9 cellular contexts compared by ENCODE assay signal in the genomic region with DNA sequence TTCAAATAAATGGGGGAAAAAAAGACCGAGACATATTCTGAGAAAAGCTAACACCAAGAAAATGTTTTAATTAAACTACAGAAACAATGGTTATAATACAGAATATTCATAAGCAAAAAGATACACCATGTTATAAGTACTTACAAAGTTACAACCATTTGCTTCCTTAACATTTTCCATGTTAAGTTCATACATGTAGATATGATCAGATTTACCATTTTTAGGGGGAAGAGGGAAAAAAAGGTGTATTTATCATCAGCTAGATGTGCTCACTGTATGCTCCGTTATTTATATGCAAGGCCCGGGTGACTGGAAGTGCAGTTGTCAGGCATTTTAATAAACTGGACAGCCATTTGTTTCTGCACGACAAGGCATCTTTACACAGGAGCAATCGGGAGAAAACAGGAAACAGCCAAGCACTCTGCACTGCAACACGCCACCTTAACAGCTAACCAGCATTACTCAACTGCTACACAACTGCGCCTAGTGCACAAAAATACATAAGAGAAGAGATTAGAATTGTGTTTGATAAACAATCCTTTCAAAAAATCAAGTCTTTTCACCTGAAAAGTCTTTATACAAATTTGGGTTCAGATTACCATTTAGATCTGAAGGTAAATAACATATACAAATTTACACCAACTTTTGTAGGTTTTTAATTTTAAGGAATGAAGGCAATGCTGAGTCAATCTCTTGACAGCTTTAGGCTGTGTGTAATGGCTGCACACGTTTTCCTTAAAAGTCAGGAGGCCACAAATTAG. TPM values are rescaled to one million over a fixed set of nuclear protein-coding genes. Genes with fewer than 3 reads are reported as not detected.
DNase-seq lines count a peak whose midpoint lies in the region; TF ChIP-seq lines count a peak whose summit lies in the region.
"Had no signal": no experiment of that assay in that cellular context is flagged by ENCODE, and none has a peak within 500 bp of the region (broad histone marks: within the 10 kb centered on the region; RNA-seq: fewer than 3 reads in every experiment).

No MANE protein-coding gene starts in this region.

- H3K4me1 ChIP-seq in Peyer's patch (peaks cover 3 to 48% (median 16%) of the 10 kb centered on the region in 4 donors), sigmoid colon (peaks cover 0 to 70% (median 62%) of the 10 kb centered on the region in 4 donors)

- no peak for TF ChIP-seq EP300 in sigmoid colon (IDR thresholded peaks at IDR 0.05)

- TF ChIP-seq CTCF in Peyer's patch (IDR thresholded peaks at IDR 0.05) = no peak
- TF ChIP-seq CTCF in epithelial cell of esophagus (IDR thresholded peaks at IDR 0.05; ENCODE audit: insufficient read depth, low read depth, low read length, missing control alignments) = no peak
- no peak for TF ChIP-seq CTCF in sigmoid colon (IDR thresholded peaks at IDR 0.05)

- H3K9me3 ChIP-seq in Peyer's patch (no peaks in the 10 kb centered on the region), sigmoid colon (no peaks in the 10 kb centered on the region)

- DNase-seq in NCI-H146 (lab: John Stamatoyannopoulos, UW) (peak; percentile 8), NCI-H146 treated with DMSO at 0.1 percent for 48 hours (lab: John Stamatoyannopoulos, UW; ENCODE audit: unreplicated experiment) (no peak), Peyer's patch (peak in 1 of 3 donors; percentile 35), epithelial cell of esophagus (ENCODE audit: low read depth) (peak; percentile 54), sigmoid colon (no peak), iPS-NIHi7 (ENCODE audit: extremely low spot score) (no peak)
- DNase-seq in activated CD8-positive, alpha-beta memory T cell treated with anti-CD3 and anti-CD28 coated beads, Interleukin-2, amount 50 U/mL, for 48 hours = no peak
- no peak for DNase-seq in activated CD4-positive, alpha-beta T cell treated with anti-CD3 and anti-CD28 coated beads, Interleukin-2, amount 50 U/mL, for 4 hours

- H3K27ac ChIP-seq in Peyer's patch (peak overlapping the region; percentile 16 to 100 (median 100)), sigmoid colon (peak overlapping the region; percentile 98 to 99 (median 98))
- H3K27ac ChIP-seq: C4-2B had no signal

- intact Hi-C loops in sigmoid colon (cut with DNase I) = no loop called here

- TF ChIP-seq POLR2A in Peyer's patch (IDR thresholded peaks at IDR 0.05) = no peak
- TF ChIP-seq POLR2A in sigmoid colon (IDR thresholded peaks at IDR 0.05) = no peak

- H3K4me3 ChIP-seq in Peyer's patch = peak overlapping the region in 3 of 4 donors; percentile 10 to 97 (median 93)
- H3K4me3 ChIP-seq in epithelial cell of esophagus (ENCODE audit: low read length) = peak overlapping the region; percentile 91
- peak overlapping the region in 1 of 4 donors; percentile 97 for H3K4me3 ChIP-seq in sigmoid colon

- H3K36me3 ChIP-seq in Peyer's patch (peaks cover 0 to 46% (median 0%) of the 10 kb centered on the region in 3 donors), sigmoid colon (peaks cover 0 to 51% (median 17%) of the 10 kb centered on the region in 4 donors)

- 9 to 18% methylated on average over 8 of the region's 8 CpGs for WGBS in sigmoid colon, 2 donors

- H3K27me3 ChIP-seq in Peyer's patch = no peaks in the 10 kb centered on the region
- H3K27me3 ChIP-seq in sigmoid colon = no peaks in the 10 kb centered on the region

RNA-seq across cellular contexts. Expression of gene SRSF2, which starts 2.9 kb away (rescaled TPM):
- 100 to 1,000 TPM; 185 to 403 (median 242) TPM for total RNA-seq in Peyer's patch
- total RNA-seq in sigmoid colon = 100 to 1,000 TPM; 123 to 229 (median 129) TPM
- 100 to 1,000 TPM in 2 of 3 donors, 10 to 100 TPM in 1; 87.9 to 187 (median 107) TPM for polyA plus RNA-seq in sigmoid colon

RNA-seq across cellular contexts. Expression of gene MFSD11, which starts 3.7 kb away (rescaled TPM):
- 10 to 100 TPM; 35.3 to 64.8 (median 47.0) TPM for total RNA-seq in Peyer's patch
- total RNA-seq in sigmoid colon = 10 to 100 TPM; 27.5 to 46.2 (median 41.7) TPM
- polyA plus RNA-seq in sigmoid colon = 10 to 100 TPM in 1 of 3 donors, 1 to 10 TPM in 2; 6.6 to 22.1 (median 6.9) TPM

RNA-seq across cellular contexts. Expression of gene METTL23, which starts 7.6 kb away (rescaled TPM):
- 10 to 100 TPM; 20.7 to 31.4 (median 27.0) TPM for total RNA-seq in Peyer's patch
- 10 to 100 TPM; 13.6 to 32.5 (median 20.8) TPM for total RNA-seq in sigmoid colon
- polyA plus RNA-seq in sigmoid colon = 10 to 100 TPM; 25.7 to 34.8 (median 33.6) TPM

RNA-seq across cellular contexts. Expression of gene JMJD6, which starts 7.9 kb away (rescaled TPM):
- total RNA-seq in Peyer's patch (10 to 100 TPM; 21.5 to 42.6 (median 38.8) TPM), sigmoid colon (10 to 100 TPM; 21.3 to 37.3 (median 28.9) TPM)
- 10 to 100 TPM; 24.0 to 28.9 (median 24.8) TPM for polyA plus RNA-seq in sigmoid colon

RNA-seq across cellular contexts. Expression of gene MXRA7, which starts 23.5 kb away (rescaled TPM):
- 10 to 100 TPM in 3 of 4 donors, 1 to 10 TPM in 1; 9.1 to 27.3 (median 23.4) TPM for total RNA-seq in Peyer's patch
- 100 to 1,000 TPM; 327 to 428 (median 348) TPM for total RNA-seq in sigmoid colon
- 100 to 1,000 TPM in 1 of 3 donors, 10 to 100 TPM in 1, 1 to 10 TPM in 1; 8.3 to 109 (median 35.3) TPM for polyA plus RNA-seq in sigmoid colon

Comparison
In these comparisons a context has a peak if more than half of its experiments do, and no peak if none do; other contexts are left out.
1. DNase-seq: peak in NCI-H146 (single experiment) and epithelial cell of esophagus (single experiment); none in NCI-H146 treated with DMSO at 0.1 percent for 48 hours (single experiment), sigmoid colon (single experiment), iPS-NIHi7 (single experiment), activated CD8-positive, alpha-beta memory T cell treated with anti-CD3 and anti-CD28 coated beads, Interleukin-2, amount 50 U/mL, for 48 hours (single experiment) and activated CD4-positive, alpha-beta T cell treated with anti-CD3 and anti-CD28 coated beads, Interleukin-2, amount 50 U/mL, for 4 hours (0 of 2).